In genomic region chr19:39843919-39844793, GRCh38 we compare ENCODE assay signal across 8 cellular contexts. TPM values are rescaled to one million over a fixed set of nuclear protein-coding genes. Genes with fewer than 3 reads are reported as not detected.
DNase-seq lines count a peak whose midpoint lies in the region; FAIRE-seq and TF ChIP-seq lines count a peak whose summit lies in the region.

No MANE protein-coding gene starts in this region.

- TF ChIP-seq CTCF in H1 (IDR thresholded peaks at IDR 0.05; ENCODE audit: control extremely low read depth in 1 of 3, insufficient read depth in 1 of 3, low read depth in 1 of 3, low read length in 3 of 3) (peak in 2 of 3 experiments; percentile 43 to 49; a peak in 2 of 4 replicates), neural cell (IDR thresholded peaks at IDR 0.05; ENCODE audit: poor library complexity, severe bottlenecking) (peak; percentile 75)

- H3K79me2 ChIP-seq in H1 (ENCODE audit: control insufficient read depth in 1 of 2, insufficient read depth in 2 of 2, low read length in 2 of 2) (peaks cover 46 to 69% of the 10 kb centered on the region in 2 experiments), neural cell (replicated peaks; ENCODE audit: insufficient read depth, low read length) (peaks cover 33% of the 10 kb centered on the region)

- TF ChIP-seq RAD21 in H1 (IDR thresholded peaks at IDR 0.05 in 1 of 2, conservative IDR thresholded peaks at IDR 0.05 in 1 of 2; ENCODE audit: low read depth in 2 of 2, low read length in 2 of 2): peak; percentile 49
- peak; percentile 64 for TF ChIP-seq RAD21 in neural cell (conservative IDR thresholded peaks at IDR 0.05)

- H3K27ac ChIP-seq in HUES48 (ENCODE audit: low read depth, low read length) (no peak overlapping the region), SJCRH30 (no peak overlapping the region), H1 (ENCODE audit: low read depth, low read length) (no peak overlapping the region), neural cell (ENCODE audit: low read length) (no peak overlapping the region)

- peak; percentile 36 for DNase-seq in NCI-H510A treated with DMSO at 0.1 percent for 48 hours (lab: John Stamatoyannopoulos, UW)
- no peak for DNase-seq in NCI-H510A (lab: John Stamatoyannopoulos, UW)
- DNase-seq in SJCRH30: peak; percentile 42 to 81
- no peak for DNase-seq in H1 (ENCODE audit: low read depth in 1 of 2, low spot score in 2 of 2)
- DNase-seq in GF-D8 (lab: John Stamatoyannopoulos, UW): no peak
- DNase-seq in stimulated activated CD4-positive, alpha-beta T cell treated with anti-CD3 and anti-CD28 coated beads, Interleukin-12 subunit alpha, Interleukin-12 subunit beta, amount 100 ng/mL, for 4 hours: no peak

- H3K23me2 ChIP-seq in H1 (ENCODE audit: low read depth, low read length): peaks cover 12% of the 10 kb centered on the region

- H3K4me1 ChIP-seq in HUES48 (ENCODE audit: control insufficient read depth, insufficient read depth, low read length): peaks cover 29% of the 10 kb centered on the region
- H3K4me1 ChIP-seq in SJCRH30: peaks cover 43% of the 10 kb centered on the region
- H3K4me1 ChIP-seq in H1 (replicated peaks in 1 of 4; ENCODE audit: control insufficient read depth in 3 of 4, insufficient read depth in 4 of 4, low read length in 3 of 4): peaks cover 7 to 28% (median 18%) of the 10 kb centered on the region in 4 experiments

- no peaks in the 10 kb centered on the region for H3K9me2 ChIP-seq in neural cell (ENCODE audit: insufficient read depth, low read length)

- no peak overlapping the region for H2BK15ac ChIP-seq in H1 (ENCODE audit: low read length)

- no peak overlapping the region for H4K5ac ChIP-seq in H1 (ENCODE audit: insufficient read length, low read depth, low read length)

- H3K36me3 ChIP-seq in HUES48 (ENCODE audit: control insufficient read depth, insufficient read depth, low read length) (peaks cover 15% of the 10 kb centered on the region), SJCRH30 (peaks cover 20% of the 10 kb centered on the region), H1 (ENCODE audit: control insufficient read depth in 2 of 4, insufficient read depth in 4 of 4, low read length in 3 of 4) (peaks cover 7 to 21% (median 10%) of the 10 kb centered on the region in 4 experiments), neural cell (ENCODE audit: insufficient read depth, low read length) (no peaks in the 10 kb centered on the region)

- TF ChIP-seq POLR2A in H1 (IDR thresholded peaks at IDR 0.05; ENCODE audit: control extremely low read depth in 1 of 2, low read depth in 2 of 2, low read length in 2 of 2): no peak

- no peak overlapping the region for H3K56ac ChIP-seq in H1 (replicated peaks; ENCODE audit: insufficient read length, low read depth, low read length)

- H3K23ac ChIP-seq in H1 (ENCODE audit: insufficient read length): no peak overlapping the region

- peak overlapping the region; percentile 71 to 96 for H3K4me2 ChIP-seq in H1 (ENCODE audit: insufficient read depth in 1 of 2, low read depth in 2 of 2, low read length in 2 of 2)
- H3K4me2 ChIP-seq in neural cell (ENCODE audit: low read length): no peak overlapping the region

- no peak overlapping the region for H2BK5ac ChIP-seq in H1 (ENCODE audit: low read depth, low read length)

- POLR2A ChIA-PET in H1 (lab: Charles Lee; ENCODE audit: partially characterized antibody): interaction anchor here (1.0 to 4.8 kb wide), 6 partner anchors 11 to 259 kb away, joined by 3 to 31 read pairs (median 4); partner anchors contain the start of genes DYRK1B and PSMC4

- CTCF ChIA-PET in H1 (lab: Charles Lee; ENCODE audit: partially characterized antibody): interaction anchor here (0.6 to 6.4 kb wide), 30 partner anchors 10 to 384 kb away, joined by 3 to 43 read pairs (median 6); partner anchors contain the start of genes DYRK1B and PSMC4

- no peak for TF ChIP-seq EP300 in H1 (IDR thresholded peaks at IDR 0.05; ENCODE audit: borderline replicate concordance in 1 of 2, low read depth in 2 of 2, low read length in 2 of 2)
- no peak for TF ChIP-seq EP300 in neural cell (conservative IDR thresholded peaks at IDR 0.05; ENCODE audit: poor library complexity, severe bottlenecking)

- H3K18ac ChIP-seq in H1 (ENCODE audit: extremely low read depth, low read length): no peak overlapping the region

- no peaks in the 10 kb centered on the region for H3K27me3 ChIP-seq in HUES48 (ENCODE audit: control insufficient read depth, insufficient read depth, low read length)
- H3K27me3 ChIP-seq in SJCRH30: no peaks in the 10 kb centered on the region
- H3K27me3 ChIP-seq in H1 (replicated peaks in 1 of 4; ENCODE audit: control insufficient read depth in 3 of 4, extremely low read depth in 1 of 4, insufficient read depth in 3 of 4, low read length in 3 of 4): no peaks in the 10 kb centered on the region
- no peaks in the 10 kb centered on the region for H3K27me3 ChIP-seq in neural cell (ENCODE audit: insufficient read depth, low read depth, low read length)

- no peak overlapping the region for H2BK12ac ChIP-seq in H1 (ENCODE audit: low read depth, low read length)

- peak overlapping the region; percentile 99 for H3K4me3 ChIP-seq in HUES48 (ENCODE audit: low read depth, low read length)
- H3K4me3 ChIP-seq in SJCRH30: peak overlapping the region; percentile 90; the same call in 1 of the 2 replicates
- H3K4me3 ChIP-seq in H1 (ENCODE audit: extremely low read depth in 1 of 4, insufficient read depth in 2 of 4, low read depth in 3 of 4, low read length in 4 of 4): peak overlapping the region; percentile 91 to 99 (median 96); a peak in 7 of 8 replicates
- peak overlapping the region; percentile 95 for H3K4me3 ChIP-seq in neural cell (ENCODE audit: low read length)

- H2AFZ ChIP-seq in H1 (ENCODE audit: low read length) (no peak overlapping the region), neural cell (ENCODE audit: low read depth, low read length) (no peak overlapping the region)

- H3K79me1 ChIP-seq in H1 (ENCODE audit: low read depth, low read length): peaks cover 16% of the 10 kb centered on the region

- H3K4ac ChIP-seq in H1 (replicated peaks; ENCODE audit: insufficient read length, low read depth, low read length): no peak overlapping the region

- H4K91ac ChIP-seq in H1 (replicated peaks; ENCODE audit: insufficient read length, low read length): no peak overlapping the region

- peaks cover 23 to 28% of the 10 kb centered on the region in 2 experiments for H4K20me1 ChIP-seq in H1 (replicated peaks in 1 of 2; ENCODE audit: control insufficient read depth in 1 of 2, insufficient read depth in 2 of 2, low read length in 2 of 2)
- H4K20me1 ChIP-seq in neural cell (ENCODE audit: insufficient read depth): no peaks in the 10 kb centered on the region

- no peak overlapping the region for H2BK20ac ChIP-seq in H1 (ENCODE audit: low read length)

- no peak overlapping the region for H3K9ac ChIP-seq in HUES48 (ENCODE audit: low read depth, low read length)
- H3K9ac ChIP-seq in H1 (replicated peaks in 1 of 4; ENCODE audit: extremely low read depth in 1 of 4, low read depth in 3 of 4, low read length in 3 of 4): peak overlapping the region in 3 of 4 experiments; percentile 13 to 78 (median 53); a peak in 4 of 7 replicates
- no peak overlapping the region for H3K9ac ChIP-seq in neural cell (ENCODE audit: low read length)

- no peaks in the 10 kb centered on the region for H3K9me3 ChIP-seq in HUES48 (ENCODE audit: control insufficient read depth, insufficient read depth, low read length)
- no peaks in the 10 kb centered on the region for H3K9me3 ChIP-seq in SJCRH30 (replicated peaks)
- H3K9me3 ChIP-seq in H1 (ENCODE audit: insufficient read depth in 2 of 2, low read depth in 1 of 2, low read length in 1 of 2): no peaks in the 10 kb centered on the region
- H3K9me3 ChIP-seq in neural cell (ENCODE audit: low read length): no peaks in the 10 kb centered on the region

- no peak overlapping the region for H3K14ac ChIP-seq in H1 (ENCODE audit: insufficient read length)

- H4K8ac ChIP-seq in H1 (ENCODE audit: extremely low read depth, insufficient read depth, low read length): no peak overlapping the region

- FAIRE-seq in H1 (lab: Jason Lieb, UNC): no peak

- WGBS in H1 (ENCODE audit: extremely low coverage in 1 of 2, insufficient coverage in 1 of 2, insufficient read length in 1 of 2, insufficient replicate concordance in 2 of 2, low coverage in 1 of 2, low lambda C conversion rate in 2 of 2, missing lambda C conversion rate in 1 of 2), 2 experiments: 89% methylated on average over 4 of the region's 4 CpGs; no CpG with 5 or more reads in 1 of the 2 experiments

- H2BK120ac ChIP-seq in H1 (replicated peaks; ENCODE audit: low read depth, low read length): no peak overlapping the region

- H2AK5ac ChIP-seq in H1 (ENCODE audit: low read depth, low read length): no peak overlapping the region

- no peaks in the 10 kb centered on the region for H3F3A ChIP-seq in neural cell (ENCODE audit: insufficient read depth, low read length, poor library complexity, severe bottlenecking)

TF ChIP-seq in neural cell, 6 proteins besides CTCF, POLR2A, EP300 and RAD21:
- no peak for TF ChIP-seq POLR2AphosphoS5 (IDR thresholded peaks at IDR 0.05)
- peak; percentile 53 for TF ChIP-seq SMC3 (conservative IDR thresholded peaks at IDR 0.05; ENCODE audit: poor library complexity)
TF ChIP-seq in neural cell: peak in this region for 1.

RNA-seq across cellular contexts. Expression of gene FBL, which starts 2.0 kb away (rescaled TPM):
- total RNA-seq in SJCRH30 (2014; rRNA removed; shearing (Covaris generic)): 569 and 597 TPM in 2 replicates
- total RNA-seq in H1 (2021; fragmentation: NEBNext Ultra II Directional; extraction: Animal tissue kit (Norgen Biotek cat#: 25700)): 790 and 809 TPM in 2 replicates
- 1,361 and 1,596 TPM in 2 replicates for polyA plus RNA-seq in H1 (2011; rRNA removed)
- 1,243 TPM for polyA plus RNA-seq in H1 (2011; cell fraction: cytosol; rRNA removed)
- polyA plus RNA-seq in H1 (2011; cell fraction: nucleus; rRNA removed): 952 TPM
- polyA plus RNA-seq in H1 (2012, experiment 1 of 2): 966 to 1,051 TPM (median 1,032 TPM) in 4 replicates
- 913 TPM for polyA plus RNA-seq in H1 (2012, experiment 2 of 2)
- polyA plus RNA-seq in H1 (2013, experiment 1 of 2): 573 TPM
- 620 TPM for polyA plus RNA-seq in H1 (2013, experiment 2 of 2)
- 1,139 and 1,169 TPM in 2 replicates for polyA minus RNA-seq in H1 (2011; rRNA and poly(A)+ RNA removed)
- 277 TPM for polyA minus RNA-seq in H1 (2011; cell fraction: cytosol; rRNA and poly(A)+ RNA removed)
- polyA minus RNA-seq in H1 (2011; cell fraction: nucleus; rRNA and poly(A)+ RNA removed): 150 TPM
- 79.6 and 84.7 TPM in 2 replicates for polyA plus RNA-seq in neural cell
- polyA minus RNA-seq in neural cell: 44.3 and 46.2 TPM in 2 replicates

RNA-seq across cellular contexts. Expression of gene DYRK1B, which starts 10.2 kb away (rescaled TPM):
- total RNA-seq in SJCRH30 (2014; rRNA removed; shearing (Covaris generic)): 14.4 and 15.2 TPM in 2 replicates
- total RNA-seq in H1 (2021; fragmentation: NEBNext Ultra II Directional; extraction: Animal tissue kit (Norgen Biotek cat#: 25700)): 14.8 and 15.8 TPM in 2 replicates
- polyA plus RNA-seq in H1 (2011; rRNA removed) (6.9 and 13.6 TPM in 2 replicates), neural cell (11.3 and 13.2 TPM in 2 replicates)
- 4.5 TPM for polyA plus RNA-seq in H1 (2011; cell fraction: cytosol; rRNA removed)
- 18.1 TPM for polyA plus RNA-seq in H1 (2011; cell fraction: nucleus; rRNA removed)
- 6.9 to 16.5 TPM (median 11.2 TPM) in 4 replicates for polyA plus RNA-seq in H1 (2012, experiment 1 of 2)
- polyA plus RNA-seq in H1 (2012, experiment 2 of 2): 10.4 TPM
- 9.1 TPM for polyA plus RNA-seq in H1 (2013, experiment 1 of 2)
- polyA plus RNA-seq in H1 (2013, experiment 2 of 2): 9.4 TPM
- polyA minus RNA-seq in H1 (2011; rRNA and poly(A)+ RNA removed): 4.7 and 13.1 TPM in 2 replicates
- 12.2 TPM for polyA minus RNA-seq in H1 (2011; cell fraction: cytosol; rRNA and poly(A)+ RNA removed)
- polyA minus RNA-seq in H1 (2011; cell fraction: nucleus; rRNA and poly(A)+ RNA removed): 11.7 TPM
- 28.9 and 34.8 TPM in 2 replicates for polyA minus RNA-seq in neural cell

Comparison
In these comparisons a context has a peak if more than half of its experiments do, and no peak if none do; other contexts are left out.
1. DNase-seq: peak in NCI-H510A treated with DMSO at 0.1 percent for 48 hours (single experiment) and SJCRH30 (2 of 2); none in NCI-H510A (single experiment), H1 (0 of 2), GF-D8 (single experiment) and stimulated activated CD4-positive, alpha-beta T cell treated with anti-CD3 and anti-CD28 coated beads, Interleukin-12 subunit alpha, Interleukin-12 subunit beta, amount 100 ng/mL, for 4 hours (single experiment).
2. H3K9ac ChIP-seq: peak in H1 (3 of 4); none in HUES48 (single experiment) and neural cell (single experiment).
3. Peak in every context shown above with its lines, with median percentiles within 50 percentile points of each other: H3K4me3 ChIP-seq.